ENCODE assay signal across 15 cellular contexts in genomic region chr5:151697452-151697851, GRCh38. TPM values are rescaled to one million over a fixed set of nuclear protein-coding genes. Genes with fewer than 3 reads are reported as not detected.
DNase-seq lines count a peak whose midpoint lies in the region; ATAC-seq, FAIRE-seq and TF ChIP-seq lines count a peak whose summit lies in the region.
"Had no signal": no experiment of that assay in that cellular context is flagged by ENCODE, and none has a peak within 500 bp of the region (broad histone marks: within the 10 kb centered on the region; RNA-seq: fewer than 3 reads in every experiment).

No MANE protein-coding gene starts in this region.

- no peak overlapping the region for H2BK5ac ChIP-seq in neuronal stem cell (ENCODE audit: low read length)

- no peak overlapping the region for H4K91ac ChIP-seq in neuronal stem cell (ENCODE audit: low read depth, low read length, poor library complexity)

- FAIRE-seq in pancreas (lab: Jason Lieb, UNC), result no peak

- ATAC-seq in pancreas, result no peak

- H3K4ac ChIP-seq in neuronal stem cell (ENCODE audit: low read length), result no peak overlapping the region

- no peaks in the 10 kb centered on the region for H3K79me1 ChIP-seq in neuronal stem cell (ENCODE audit: low read depth, low read length)

- WGBS in testis, 2 donors, result 52 to 64% methylated on average over 8 of the region's 8 CpGs
- WGBS in pancreas, 2 donors, result 68 to 71% methylated on average over 8 of the region's 8 CpGs
- WGBS in neuronal stem cell (ENCODE audit: extremely low coverage in 2 of 2, insufficient read length in 2 of 2, insufficient replicate concordance in 1 of 2), 2 donors, result no CpG with 5 or more reads among the region's 8 CpGs

- H3K23ac ChIP-seq in neuronal stem cell (ENCODE audit: low read depth, low read length, poor library complexity), result no peak overlapping the region

- H3K9me3 Mint-ChIP-seq in HFFc6 (no peaks in the 10 kb centered on the region), chondrocyte (ENCODE audit: low read depth) (no peaks in the 10 kb centered on the region), nephron (no peaks in the 10 kb centered on the region)
- H3K9me3 Mint-ChIP-seq: activated CD4-positive, alpha-beta T cell treated with anti-CD3 and anti-CD28 coated beads, Interleukin-2, amount 10 ng/mL, durations not matched to agents 7 days and 5 days had no signal

- no peak for TF ChIP-seq POLR2A in testis (IDR thresholded peaks at IDR 0.05)

- H3K27ac Mint-ChIP-seq in HFFc6 (peak overlapping the region; percentile 100), chondrocyte (ENCODE audit: unreplicated experiment) (peak overlapping the region; percentile 100), nephron (peak overlapping the region; percentile 99 to 100 (median 100))
- H3K27ac Mint-ChIP-seq: activated CD4-positive, alpha-beta T cell treated with anti-CD3 and anti-CD28 coated beads, Interleukin-2, amount 10 ng/mL, durations not matched to agents 7 days and 5 days had no signal

- H3K4me3 Mint-ChIP-seq in HFFc6 (peak overlapping the region; percentile 53), chondrocyte (ENCODE audit: unreplicated experiment) (no peak overlapping the region), nephron (peak overlapping the region in 1 of 3 experiments; percentile 45)
- H3K4me3 Mint-ChIP-seq: activated CD4-positive, alpha-beta T cell treated with anti-CD3 and anti-CD28 coated beads, Interleukin-2, amount 10 ng/mL, durations not matched to agents 7 days and 5 days had no signal

- no peak overlapping the region for H3K9ac ChIP-seq in neuronal stem cell (ENCODE audit: low read depth, low read length, poor library complexity)
- H3K9ac ChIP-seq: KMS-11 had no signal

- no peak overlapping the region for H2AK5ac ChIP-seq in neuronal stem cell (ENCODE audit: low read depth, low read length)

- no peak overlapping the region for H3K4me2 ChIP-seq in neuronal stem cell (ENCODE audit: insufficient read depth, low read length, poor library complexity, severe bottlenecking)
- H3K4me2 ChIP-seq: KMS-11 had no signal

- H2BK15ac ChIP-seq in neuronal stem cell (ENCODE audit: low read length), result no peak overlapping the region

- DNase-seq in HFFc6 (no peak), chondrocyte (ENCODE audit: low spot score) (no peak), testis (no peak), pancreas (no peak), neuronal stem cell (ENCODE audit: low spot score) (no peak), SKM-1 (lab: John Stamatoyannopoulos, UW; ENCODE audit: unreplicated experiment) (no peak), NCI-H2107 (lab: John Stamatoyannopoulos, UW) (no peak)
- DNase-seq: activated CD4-positive, alpha-beta T cell treated with anti-CD3 and anti-CD28 coated beads, Interleukin-2, amount 10 ng/mL, durations not matched to agents 7 days and 5 days; effector CD8-positive, alpha-beta T cell; NCI-H187; RPMI8226; stimulated activated CD4-positive, alpha-beta T cell treated with anti-CD3 and anti-CD28 coated beads, Interleukin-1b, Interleukin-23, amount 100 ng/mL, for 48 hours; stimulated activated CD8-positive, alpha-beta memory T cell treated with anti-CD3 and anti-CD28 coated beads, Interleukin-4, amount 100 ng/mL, for 48 hours had no signal

- H3K4me1 Mint-ChIP-seq in HFFc6 (ENCODE audit: low read depth), result peaks cover 87% of the 10 kb centered on the region
- peaks cover 68% of the 10 kb centered on the region for H3K4me1 Mint-ChIP-seq in chondrocyte (ENCODE audit: low read depth)
- H3K4me1 Mint-ChIP-seq in nephron, result peaks cover 71% of the 10 kb centered on the region
- H3K4me1 Mint-ChIP-seq: activated CD4-positive, alpha-beta T cell treated with anti-CD3 and anti-CD28 coated beads, Interleukin-2, amount 10 ng/mL, durations not matched to agents 7 days and 5 days had no signal

- H3K18ac ChIP-seq in neuronal stem cell (ENCODE audit: low read length), result no peak overlapping the region

- no peaks in the 10 kb centered on the region for H3K36me3 ChIP-seq in testis (ENCODE audit: low read depth, missing control alignments)
- H3K36me3 ChIP-seq in pancreas, result no peaks in the 10 kb centered on the region
- no peaks in the 10 kb centered on the region for H3K36me3 ChIP-seq in neuronal stem cell (replicated peaks in 1 of 2; ENCODE audit: control insufficient read depth in 2 of 2, insufficient read depth in 2 of 2, low read length in 2 of 2)

- no peak overlapping the region for H2BK120ac ChIP-seq in neuronal stem cell (ENCODE audit: low read depth, low read length)

- H3K36me3 Mint-ChIP-seq in HFFc6 (ENCODE audit: low read depth) (no peaks in the 10 kb centered on the region), chondrocyte (ENCODE audit: low read depth) (no peaks in the 10 kb centered on the region), nephron (ENCODE audit: low read depth) (no peaks in the 10 kb centered on the region)

- H3K27me3 ChIP-seq in testis, result no peaks in the 10 kb centered on the region
- no peaks in the 10 kb centered on the region for H3K27me3 ChIP-seq in pancreas
- H3K27me3 ChIP-seq in neuronal stem cell (ENCODE audit: control insufficient read depth in 3 of 3, insufficient read depth in 3 of 3, low read depth in 1 of 3, low read length in 3 of 3), result no peaks in the 10 kb centered on the region

- H3K27ac ChIP-seq in testis (peak overlapping the region; percentile 83 to 85), pancreas (no peak overlapping the region), neuronal stem cell (replicated peaks; ENCODE audit: low read length) (no peak overlapping the region)
- H3K27ac ChIP-seq: KMS-11 had no signal

- no peak for TF ChIP-seq CTCF in HFFc6 (IDR thresholded peaks at IDR 0.05)
- TF ChIP-seq CTCF in chondrocyte (IDR thresholded peaks at IDR 0.05), result no peak
- no peak for TF ChIP-seq CTCF in nephron (IDR thresholded peaks at IDR 0.05; ENCODE audit: unreplicated experiment in 3 of 3)
- TF ChIP-seq CTCF in testis (IDR thresholded peaks at IDR 0.05), result no peak
- TF ChIP-seq CTCF in pancreas (IDR thresholded peaks at IDR 0.05), result no peak

- H2BK12ac ChIP-seq in neuronal stem cell (ENCODE audit: low read length), result no peak overlapping the region

- H2AFZ ChIP-seq in neuronal stem cell (ENCODE audit: low read length), result no peak overlapping the region

- intact Hi-C loops in testis (cut with DNase I; ENCODE audit: low total_unique reads) (no loop called here), pancreas (cut with DNase I) (no loop called here)

- peaks cover 7% of the 10 kb centered on the region for H3K27me3 Mint-ChIP-seq in HFFc6 (ENCODE audit: insufficient read depth)
- no peaks in the 10 kb centered on the region for H3K27me3 Mint-ChIP-seq in chondrocyte (ENCODE audit: low read depth)
- no peaks in the 10 kb centered on the region for H3K27me3 Mint-ChIP-seq in nephron (ENCODE audit: low read depth)
- H3K27me3 Mint-ChIP-seq: activated CD4-positive, alpha-beta T cell treated with anti-CD3 and anti-CD28 coated beads, Interleukin-2, amount 10 ng/mL, durations not matched to agents 7 days and 5 days had no signal

- H3K14ac ChIP-seq in neuronal stem cell (ENCODE audit: low read length), result no peak overlapping the region

- H3K9me3 ChIP-seq in testis (no peaks in the 10 kb centered on the region), pancreas (no peaks in the 10 kb centered on the region), neuronal stem cell (replicated peaks in 1 of 2; ENCODE audit: control insufficient read depth in 2 of 2, insufficient read depth in 1 of 2, low read depth in 1 of 2, low read length in 2 of 2) (no peaks in the 10 kb centered on the region)

- H3K4me3 ChIP-seq in testis (no peak overlapping the region), pancreas (no peak overlapping the region), neuronal stem cell (ENCODE audit: low read length in 2 of 2) (no peak overlapping the region)

- peaks cover 77% of the 10 kb centered on the region for H3K4me1 ChIP-seq in testis
- no peaks in the 10 kb centered on the region for H3K4me1 ChIP-seq in pancreas
- peaks cover 20 to 36% of the 10 kb centered on the region in 2 donors for H3K4me1 ChIP-seq in neuronal stem cell (ENCODE audit: control insufficient read depth in 2 of 2, insufficient read depth in 1 of 2, low read depth in 1 of 2, low read length in 2 of 2)

- H4K8ac ChIP-seq in neuronal stem cell (ENCODE audit: low read depth, low read length), result no peak overlapping the region

RNA-seq across cellular contexts. Expression of gene SPARC, which starts 10.7 kb away (rescaled TPM):
- total RNA-seq in HFFc6 (2021; fragmentation: NEBNext Ultra II Directional; extraction: Animal tissue kit (Norgen Biotek cat#: 25700)), result 1,000 to 10,000 TPM; 3,729 to 5,836 (median 4,094) TPM
- total RNA-seq in chondrocyte (19,093 to 24,474 TPM (median 24,306 TPM) in 3 replicates), testis (1,000 to 10,000 TPM; 1,884 to 2,585 TPM), pancreas (100 to 1,000 TPM in 3 of 6 donors, 10 to 100 TPM in 3; 35.5 to 608 (median 86.6) TPM)
- polyA plus RNA-seq in testis (ENCODE audit: insufficient read depth, low read depth, low replicate concordance) (3,080 TPM), pancreas (10 to 100 TPM; 27.2 to 57.1 TPM)
- polyA plus RNA-seq in neuronal stem cell (2013, experiment 1 of 2), result 393 TPM
- 374 TPM for polyA plus RNA-seq in neuronal stem cell (2013, experiment 2 of 2)

Comparison
In these comparisons a context has a peak if more than half of its experiments do, and no peak if none do; other contexts are left out.
1. H3K27ac ChIP-seq: peak in testis (2 of 2); none in pancreas (0 of 4) and neuronal stem cell (single experiment).
2. Peak in every context shown above with its lines, with median percentiles within 50 percentile points of each other: H3K27ac Mint-ChIP-seq.